In genomic region chr13:42405665-42406390, GRCh38 we compare ENCODE assay signal across 9 cellular contexts.
DNase-seq lines count a peak whose midpoint lies in the region; ATAC-seq and TF ChIP-seq lines count a peak whose summit lies in the region.
"Had no signal": no experiment of that assay in that cellular context is flagged by ENCODE, and none has a peak within 500 bp of the region (broad histone marks: within the 10 kb centered on the region; RNA-seq: fewer than 3 reads in every experiment).

No MANE protein-coding gene starts in this region.

- H3K27me3 Mint-ChIP-seq in HFFc6 (ENCODE audit: insufficient read depth) = peaks cover 4% of the 10 kb centered on the region; the same call in 1 of the 2 replicates

- no peaks in the 10 kb centered on the region for H3K36me3 ChIP-seq in gastrocnemius medialis

- H3K27ac Mint-ChIP-seq in HFFc6 = no peak overlapping the region

- ATAC-seq in HG03196 (IDR thresholded peaks at IDR 0.05; ENCODE audit: unreplicated experiment) = peak; percentile 77
- ATAC-seq in left colon = no peak
- ATAC-seq in gastrocnemius medialis = no peak

- intact Hi-C loops in left colon (cut with DNase I, micrococcal nuclease) (no loop called here), gastrocnemius medialis (cut with DNase I; ENCODE audit: low total_unique reads) (no loop called here)

- TF ChIP-seq CTCF in HFFc6 (IDR thresholded peaks at IDR 0.05) = no peak
- no peak for TF ChIP-seq CTCF in gastrocnemius medialis (IDR thresholded peaks at IDR 0.05 in 4 of 5, conservative IDR thresholded peaks at IDR 0.05 in 1 of 5)

- H3K4me3 ChIP-seq in gastrocnemius medialis = no peak overlapping the region

- no peaks in the 10 kb centered on the region for H3K9me3 Mint-ChIP-seq in HFFc6

- peak; percentile 45 to 49 for DNase-seq in activated CD4-positive, alpha-beta T cell treated with anti-CD3 and anti-CD28 coated beads for 24 hours (ENCODE audit: low read depth in 2 of 2)
- DNase-seq in activated CD4-positive, alpha-beta T cell treated with anti-CD3 and anti-CD28 coated beads, Interleukin-2, amount 50 U/mL, for 1 hour = no peak
- DNase-seq in activated T-helper 9 cell treated with anti-CD3 and anti-CD28 coated beads, Interleukin-2, amount 50 U/mL, for 16 hours (ENCODE audit: low read depth) = peak; percentile 54
- DNase-seq in stimulated activated CD4-positive, alpha-beta T cell treated with anti-CD3 and anti-CD28 coated beads, Interleukin-15, amount 100 ng/mL, for 24 hours = peak; percentile 79
- DNase-seq in HFFc6 = no peak
- DNase-seq in left colon = no peak
- DNase-seq in gastrocnemius medialis = no peak

- H3K27ac ChIP-seq in gastrocnemius medialis = no peak overlapping the region
- H3K27ac ChIP-seq: 22Rv1 had no signal

- no peaks in the 10 kb centered on the region for H3K36me3 Mint-ChIP-seq in HFFc6 (ENCODE audit: low read depth)

- H3K9me3 ChIP-seq in gastrocnemius medialis = no peaks in the 10 kb centered on the region

- in situ Hi-C loops in gastrocnemius medialis (cut with MboI; ENCODE audit: low sequenced_read_pairs in 4 of 4) = no loop called here

- no peaks in the 10 kb centered on the region for H3K4me1 Mint-ChIP-seq in HFFc6 (ENCODE audit: low read depth)

- no peaks in the 10 kb centered on the region for H3K27me3 ChIP-seq in gastrocnemius medialis

- H3K4me3 Mint-ChIP-seq in HFFc6 = no peak overlapping the region

- no peak for TF ChIP-seq POLR2A in gastrocnemius medialis (IDR thresholded peaks at IDR 0.05)

- H3K4me1 ChIP-seq in gastrocnemius medialis = no peaks in the 10 kb centered on the region

Comparison
In these comparisons a context has a peak if more than half of its experiments do, and no peak if none do; other contexts are left out.
1. DNase-seq: peak in activated CD4-positive, alpha-beta T cell treated with anti-CD3 and anti-CD28 coated beads for 24 hours (2 of 2), activated T-helper 9 cell treated with anti-CD3 and anti-CD28 coated beads, Interleukin-2, amount 50 U/mL, for 16 hours (single experiment) and stimulated activated CD4-positive, alpha-beta T cell treated with anti-CD3 and anti-CD28 coated beads, Interleukin-15, amount 100 ng/mL, for 24 hours (single experiment); none in activated CD4-positive, alpha-beta T cell treated with anti-CD3 and anti-CD28 coated beads, Interleukin-2, amount 50 U/mL, for 1 hour (single experiment), HFFc6 (single experiment), left colon (0 of 2) and gastrocnemius medialis (0 of 2).